Comparison of ENCODE assay signal across 10 cellular contexts in genomic region chr7:54596747-54597146, GRCh38.
DNase-seq lines count a peak whose midpoint lies in the region; ATAC-seq lines count a peak whose summit lies in the region.
"Had no signal": no experiment of that assay in that cellular context is flagged by ENCODE, and none has a peak within 500 bp of the region (broad histone marks: within the 10 kb centered on the region; RNA-seq: fewer than 3 reads in every experiment).

No MANE protein-coding gene starts in this region.

- ATAC-seq in GM19025 (IDR thresholded peaks at IDR 0.05; ENCODE audit: low read depth, unreplicated experiment): peak; percentile 87
- ATAC-seq in GM21737 (IDR thresholded peaks at IDR 0.05; ENCODE audit: unreplicated experiment): peak; percentile 90
- peak; percentile 87 for ATAC-seq in HG03280 (IDR thresholded peaks at IDR 0.05; ENCODE audit: unreplicated experiment)
- peak; percentile 21 for ATAC-seq in memory B cell (ENCODE audit: low read depth)
- ATAC-seq: heart right ventricle, lower lobe of right lung had no signal

- DNase-seq in memory B cell (ENCODE audit: low spot score in 2 of 2) (no peak), hepatic stellate cell (ENCODE audit: low spot score) (no peak), MV-4-11 (lab: John Stamatoyannopoulos, UW) (no peak), T-helper 9 cell (no peak)
- DNase-seq: heart right ventricle, lower lobe of right lung, WERI-Rb-1 had no signal

- H3K27ac Mint-ChIP-seq in memory B cell: no peak overlapping the region

- peaks cover 2% of the 10 kb centered on the region for H3K4me1 Mint-ChIP-seq in memory B cell

- H3K9me3 Mint-ChIP-seq in memory B cell: peaks cover 4% of the 10 kb centered on the region

- no peak overlapping the region for H3K4me3 Mint-ChIP-seq in memory B cell

- no peaks in the 10 kb centered on the region for H3K27me3 Mint-ChIP-seq in memory B cell

- H3K36me3 Mint-ChIP-seq in memory B cell: no peaks in the 10 kb centered on the region

Comparison
In these comparisons a context has a peak if more than half of its experiments do, and no peak if none do; other contexts are left out.
1. ATAC-seq: peak in every context shown above with its lines; median percentile 90 in GM21737; 87 in GM19025; 87 in HG03280; 21 in memory B cell.